ENCODE assay signal across 16 cellular contexts in genomic region chr3:30007668-30008067, GRCh38.
DNase-seq lines count a peak whose midpoint lies in the region; ATAC-seq and TF ChIP-seq lines count a peak whose summit lies in the region.
"Had no signal": no experiment of that assay in that cellular context is flagged by ENCODE, and none has a peak within 500 bp of the region (broad histone marks: within the 10 kb centered on the region; RNA-seq: fewer than 3 reads in every experiment).

No MANE protein-coding gene starts in this region.

- peak; percentile 4 for DNase-seq in ACHN
- DNase-seq in HT1080 (ENCODE audit: low read depth): peak; percentile 17
- peak; percentile 16 for DNase-seq in OCI-M1 (lab: John Stamatoyannopoulos, UW)
- DNase-seq in foreskin fibroblast: peak; percentile 21 to 58
- DNase-seq in HuH-7 (ENCODE audit: low spot score): no peak
- DNase-seq in cerebellum (ENCODE audit: low spot score): no peak
- DNase-seq: activated gamma-delta T cell; anterior cingulate cortex; NCI-H1417; NCI-H2171 treated with DMSO at 0.1 percent for 48 hours; NCI-H82; stimulated activated CD4-positive, alpha-beta T cell treated with anti-CD3 and anti-CD28 coated beads, Interleukin-2, amount 100 ng/mL, for 48 hours; substantia nigra had no signal

- ATAC-seq in GM19324 (IDR thresholded peaks at IDR 0.05; ENCODE audit: low FRiP score, unreplicated experiment) (no peak), HG02973 (IDR thresholded peaks at IDR 0.05; ENCODE audit: unreplicated experiment) (no peak)
- ATAC-seq: K562 had no signal

- TF ChIP-seq CTCF in foreskin fibroblast (IDR thresholded peaks at IDR 0.05; ENCODE audit: low read depth, low read length): no peak

- no peak overlapping the region for H3K4me3 ChIP-seq in foreskin fibroblast (ENCODE audit: low read depth in 1 of 2, low read length in 2 of 2)
- H3K4me3 ChIP-seq: K562 had no signal

- in situ Hi-C loops in ACHN (cut with HindIII; ENCODE audit: low pct_ligation_motif_present, low pct_unique_long_range_greater_than_20kb, low sequenced_read_pairs): no loop called here

Comparison
In these comparisons a context has a peak if more than half of its experiments do, and no peak if none do; other contexts are left out.
1. DNase-seq: peak in ACHN (single experiment), HT1080 (single experiment), OCI-M1 (single experiment) and foreskin fibroblast (2 of 2); none in HuH-7 (single experiment) and cerebellum (single experiment).